In genomic region chr1:246517391-246517790, GRCh38 we compare ENCODE assay signal across 28 cellular contexts.
"Had no signal": no experiment of that assay in that cellular context is flagged by ENCODE, and none has a peak within 500 bp of the region (broad histone marks: within the 10 kb centered on the region; RNA-seq: fewer than 3 reads in every experiment).

No MANE protein-coding gene starts in this region.

- H3K9me3 ChIP-seq: testis, thyroid gland had no signal

- H3K27me3 Mint-ChIP-seq: stimulated activated memory B cell treated with anti-CD40 and anti-IgM and Interleukin-4, amounts not matched to agents 10 μg/mL and 1 μg/mL and 100 μg/mL, for 72 hours; stimulated activated naive CD8-positive, alpha-beta T cell treated with anti-CD3 and anti-CD28 coated beads, Interleukin-15, amount 100 ng/mL, for 72 hours; stimulated activated naive CD8-positive, alpha-beta T cell treated with anti-CD3 and anti-CD28 coated beads, Interleukin-15, Interleukin-2, amounts not matched to agents 100 ng/mL and 50 ng/mL, for 24 hours; type B pancreatic cell had no signal

- H3K36me3 ChIP-seq: stomach, suprapubic skin, thoracic aorta, thyroid gland, tibial artery, tibial nerve, transverse colon, upper lobe of left lung, upper lobe of right lung, uterus, vagina had no signal

- DNase-seq: stimulated activated CD4-positive, alpha-beta T cell treated with anti-CD3 and anti-CD28 coated beads, Interleukin-2, amount 100 ng/mL, for 48 hours; stimulated activated CD4-positive, alpha-beta T cell treated with anti-CD3 and anti-CD28 coated beads, Interleukin-4, amount 100 ng/mL, for 1 hour; stimulated activated CD4-positive, alpha-beta T cell treated with anti-CD3 and anti-CD28 coated beads, Interleukin-4, amount 100 ng/mL, for 24 hours; stimulated activated CD4-positive, alpha-beta T cell treated with anti-CD3 and anti-CD28 coated beads, Interleukin-4, amount 100 ng/mL, for 4 hours; stimulated activated CD8-positive, alpha-beta memory T cell treated with anti-CD3 and anti-CD28 coated beads, Interleukin-4, amount 100 ng/mL, for 48 hours; stimulated activated naive B cell treated with anti-CD40 and anti-IgM and Interleukin-4, amounts not matched to agents 10 μg/mL and 1 μg/mL and 100 μg/mL, for 72 hours; stimulated activated naive CD4-positive, alpha-beta T cell; stimulated activated naive CD4-positive, alpha-beta T cell treated with Interleukin-2 at 50 U/mL for 16 hours; stimulated activated naive CD8-positive, alpha-beta T cell treated with anti-CD3 and anti-CD28 coated beads, Interleukin-15, amount 100 ng/mL, for 72 hours; stimulated activated naive CD8-positive, alpha-beta T cell treated with anti-CD3 and anti-CD28 coated beads, Interleukin-15, Interleukin-2, amounts not matched to agents 100 U/mL and 50 U/mL, for 24 hours; stomach; substantia nigra; testis; thyroid gland; tibial artery; transverse colon; trophoblast cell; upper lobe of right lung; uterus had no signal

- H3K4me1 Mint-ChIP-seq: stimulated activated memory B cell treated with anti-CD40 and anti-IgM and Interleukin-4, amounts not matched to agents 10 μg/mL and 1 μg/mL and 100 μg/mL, for 72 hours; stimulated activated naive B cell treated with anti-CD40 and anti-IgM and Interleukin-4, amounts not matched to agents 10 μg/mL and 1 μg/mL and 100 μg/mL, for 72 hours had no signal

- H3K27ac Mint-ChIP-seq: stimulated activated effector memory CD8-positive, alpha-beta T cell treated with anti-CD3 and anti-CD28 coated beads, Interleukin-12 subunit alpha, Interleukin-12 subunit beta, amount 100 ng/mL, for 72 hours; stimulated activated memory B cell treated with anti-CD40 and anti-IgM and Interleukin-4, amounts not matched to agents 10 μg/mL and 1 μg/mL and 100 μg/mL, for 72 hours; stimulated activated naive B cell treated with anti-CD40 and anti-IgM and Interleukin-4, amounts not matched to agents 10 μg/mL and 1 μg/mL and 100 μg/mL, for 72 hours; stimulated activated naive CD8-positive, alpha-beta T cell treated with anti-CD3 and anti-CD28 coated beads, Interleukin-15, amount 100 ng/mL, for 72 hours; stimulated activated naive CD8-positive, alpha-beta T cell treated with anti-CD3 and anti-CD28 coated beads, Interleukin-15, Interleukin-2, amounts not matched to agents 100 ng/mL and 50 ng/mL, for 24 hours; type B pancreatic cell had no signal

- ATAC-seq: stimulated activated effector memory CD8-positive, alpha-beta T cell treated with anti-CD3 and anti-CD28 coated beads, Interleukin-12 subunit alpha, Interleukin-12 subunit beta, amount 100 ng/mL, for 72 hours; stimulated activated memory B cell treated with anti-CD40 and anti-IgM and Interleukin-4, amounts not matched to agents 10 μg/mL and 1 μg/mL and 100 μg/mL, for 72 hours; stimulated activated naive B cell treated with anti-CD40 and anti-IgM and Interleukin-4, amounts not matched to agents 10 μg/mL and 1 μg/mL and 100 μg/mL, for 72 hours; stimulated activated naive CD8-positive, alpha-beta T cell treated with anti-CD3 and anti-CD28 coated beads, Interleukin-15, amount 100 ng/mL, for 72 hours; stimulated activated naive CD8-positive, alpha-beta T cell treated with anti-CD3 and anti-CD28 coated beads, Interleukin-15, Interleukin-2, amounts not matched to agents 100 U/mL and 50 U/mL, for 24 hours had no signal

- H3K36me3 Mint-ChIP-seq: stimulated activated effector memory CD8-positive, alpha-beta T cell treated with anti-CD3 and anti-CD28 coated beads, Interleukin-12 subunit alpha, Interleukin-12 subunit beta, amount 100 ng/mL, for 72 hours; stimulated activated memory B cell treated with anti-CD40 and anti-IgM and Interleukin-4, amounts not matched to agents 10 μg/mL and 1 μg/mL and 100 μg/mL, for 72 hours; type B pancreatic cell had no signal

- H3K27ac ChIP-seq: stomach, suprapubic skin, testis, thoracic aorta, thyroid gland, tibial artery, tibial nerve, transverse colon, upper lobe of left lung, upper lobe of right lung, uterus, vagina had no signal

- H3K27me3 ChIP-seq: stomach, suprapubic skin, testis, thyroid gland, tibial artery, tibial nerve, transverse colon, upper lobe of left lung, upper lobe of right lung, uterus, vagina had no signal

- H3K9me3 Mint-ChIP-seq: stimulated activated effector memory CD8-positive, alpha-beta T cell treated with anti-CD3 and anti-CD28 coated beads, Interleukin-12 subunit alpha, Interleukin-12 subunit beta, amount 100 ng/mL, for 72 hours; type B pancreatic cell had no signal

- H3K4me3 Mint-ChIP-seq: stimulated activated effector memory CD8-positive, alpha-beta T cell treated with anti-CD3 and anti-CD28 coated beads, Interleukin-12 subunit alpha, Interleukin-12 subunit beta, amount 100 ng/mL, for 72 hours; stimulated activated memory B cell treated with anti-CD40 and anti-IgM and Interleukin-4, amounts not matched to agents 10 μg/mL and 1 μg/mL and 100 μg/mL, for 72 hours; stimulated activated naive B cell treated with anti-CD40 and anti-IgM and Interleukin-4, amounts not matched to agents 10 μg/mL and 1 μg/mL and 100 μg/mL, for 72 hours; stimulated activated naive CD8-positive, alpha-beta T cell treated with anti-CD3 and anti-CD28 coated beads, Interleukin-15, amount 100 ng/mL, for 72 hours; stimulated activated naive CD8-positive, alpha-beta T cell treated with anti-CD3 and anti-CD28 coated beads, Interleukin-15, Interleukin-2, amounts not matched to agents 100 ng/mL and 50 ng/mL, for 24 hours; type B pancreatic cell had no signal

- H3K4me1 ChIP-seq: stomach, suprapubic skin, testis, thyroid gland, tibial artery, tibial nerve, transverse colon, upper lobe of left lung, upper lobe of right lung, uterus, vagina had no signal

- H3K4me3 ChIP-seq: stomach, suprapubic skin, testis, thoracic aorta, thyroid gland, tibial artery, tibial nerve, transverse colon, upper lobe of left lung, upper lobe of right lung, uterus, vagina had no signal
